Comparison of ENCODE assay signal across 12 cellular contexts in the genomic region with DNA sequence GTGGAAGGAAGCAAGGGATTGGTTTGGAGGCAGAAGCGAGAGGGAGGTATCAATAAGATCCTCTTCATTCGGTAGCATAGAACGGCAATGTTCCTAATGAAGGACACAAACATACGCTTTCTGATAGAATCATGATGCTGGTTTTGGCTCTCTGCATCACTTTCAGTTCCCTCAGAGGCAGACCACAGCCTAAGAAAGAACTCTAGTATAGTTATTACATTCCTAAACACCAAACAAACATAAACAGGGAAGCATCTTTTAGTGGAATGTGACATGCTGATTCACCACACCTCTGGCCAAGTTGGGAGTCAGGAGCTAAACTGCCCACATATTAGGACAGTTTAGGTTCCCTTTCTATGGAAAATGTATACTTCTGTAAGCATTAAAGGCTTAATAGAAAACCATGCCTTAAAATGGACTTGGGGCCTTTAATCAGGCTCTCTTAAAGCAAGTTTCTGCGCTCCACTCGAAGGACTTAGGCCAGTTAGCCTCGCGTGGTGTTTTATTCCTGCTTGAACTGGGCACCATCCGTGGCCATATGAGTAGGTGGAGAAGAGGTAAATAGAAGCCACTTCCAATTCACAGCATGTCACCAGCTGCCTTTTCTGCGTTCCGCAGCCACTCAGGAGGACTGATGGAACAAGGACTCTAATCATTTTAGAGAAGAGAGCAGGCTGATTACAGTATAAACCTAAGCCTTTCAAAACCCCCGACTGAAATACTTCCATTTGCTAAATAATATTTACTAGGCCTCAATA. TPM values are rescaled to one million over a fixed set of nuclear protein-coding genes. Genes with fewer than 3 reads are reported as not detected.
DNase-seq lines count a peak whose midpoint lies in the region; ATAC-seq and TF ChIP-seq lines count a peak whose summit lies in the region.
"Had no signal": no experiment of that assay in that cellular context is flagged by ENCODE, and none has a peak within 500 bp of the region (broad histone marks: within the 10 kb centered on the region; RNA-seq: fewer than 3 reads in every experiment).

No MANE protein-coding gene starts in this region.

- H3K36me3 ChIP-seq in PC-3 (ENCODE audit: low read depth, low read length) (no peaks in the 10 kb centered on the region), mucosa of descending colon (ENCODE audit: low read depth) (no peaks in the 10 kb centered on the region)
- H3K36me3 ChIP-seq in CD8-positive, alpha-beta memory T cell (ENCODE audit: insufficient read depth, low read length): peaks cover 13% of the 10 kb centered on the region
- H3K36me3 ChIP-seq: HAP-1, pancreas had no signal

- H3F3A ChIP-seq in PC-3 (ENCODE audit: low read length, unreplicated experiment): no peaks in the 10 kb centered on the region

- no peaks in the 10 kb centered on the region for H3K27me3 ChIP-seq in PC-3 (ENCODE audit: low read length)
- no peaks in the 10 kb centered on the region for H3K27me3 ChIP-seq in CD8-positive, alpha-beta memory T cell (ENCODE audit: insufficient read depth, low read length, poor library complexity, severe bottlenecking)
- H3K27me3 ChIP-seq: pancreas, tibial nerve had no signal

- BruUV-seq in PC-3 (replicated peaks; lab: Mats Ljungman, UMichigan): no TSS peak

- intact Hi-C loops in PC-3 (cut with micrococcal nuclease) (no loop called here), mucosa of descending colon (cut with DNase I, micrococcal nuclease) (no loop called here)

- H3K4me3 Mint-ChIP-seq in CD8-positive, alpha-beta memory T cell: no peak overlapping the region

- H3K79me2 ChIP-seq in PC-3 (ENCODE audit: low read length): no peaks in the 10 kb centered on the region

- H3K4me2 ChIP-seq in PC-3 (ENCODE audit: low read length): no peak overlapping the region

- no peak overlapping the region for H3K9ac ChIP-seq in PC-3 (ENCODE audit: low read length)

- H3K9me3 ChIP-seq in PC-3 (ENCODE audit: low read length): no peaks in the 10 kb centered on the region
- H3K9me3 ChIP-seq in mucosa of descending colon: no peaks in the 10 kb centered on the region
- no peaks in the 10 kb centered on the region for H3K9me3 ChIP-seq in CD8-positive, alpha-beta memory T cell (ENCODE audit: low read length)
- H3K9me3 ChIP-seq: HAP-1, pancreas, tibial nerve had no signal

- H3K36me3 Mint-ChIP-seq in CD8-positive, alpha-beta memory T cell: peaks cover 13 to 69% (median 15%) of the 10 kb centered on the region in 3 donors

- in situ Hi-C loops in GM13976 (cut with MboI; ENCODE audit: low sequenced_read_pairs, unreplicated experiment): no loop called here

- POLR2A ChIA-PET in PC-3 (lab: Charles Lee; ENCODE audit: unreplicated experiment): no interaction called here
- POLR2A ChIA-PET in CD8-positive, alpha-beta memory T cell (lab: Charles Lee): no interaction called here

- DNase-seq in GM13976 (ENCODE audit: low spot score): peak; percentile 37
- peak; percentile 6 for DNase-seq in H4 (ENCODE audit: low spot score)
- peak; percentile 45 for DNase-seq in PC-3
- peak in 1 of 3 donors; percentile 23 for DNase-seq in mucosa of descending colon
- no peak for DNase-seq in CD8-positive, alpha-beta memory T cell
- no peak for DNase-seq in NCI-H1436 (lab: John Stamatoyannopoulos, UW)
- no peak for DNase-seq in COR-L47 (lab: John Stamatoyannopoulos, UW)
- DNase-seq in DMS153 (lab: John Stamatoyannopoulos, UW): no peak
- DNase-seq: pancreas had no signal

- ATAC-seq in PC-3 (peak; percentile 68), mucosa of descending colon (peak; percentile 43)

- CTCF ChIA-PET in PC-3 (lab: Charles Lee): interaction anchor here (0.5 kb wide), 1 partner anchor 472 kb away, joined by 3 read pairs; no protein-coding TSS in a partner anchor
- CTCF ChIA-PET in CD8-positive, alpha-beta memory T cell (lab: Charles Lee): no interaction called here

- H3K27ac Mint-ChIP-seq in CD8-positive, alpha-beta memory T cell: peak overlapping the region in 3 of 8 donors; percentile 4 to 46 (median 43)

- H3K4me3 ChIP-seq in PC-3 (ENCODE audit: low read length): no peak overlapping the region
- H3K4me3 ChIP-seq in mucosa of descending colon: no peak overlapping the region
- no peak overlapping the region for H3K4me3 ChIP-seq in CD8-positive, alpha-beta memory T cell (ENCODE audit: low read length)
- H3K4me3 ChIP-seq: coronary artery, HAP-1, pancreas, tibial nerve had no signal

- peaks cover 11 to 34% (median 22%) of the 10 kb centered on the region in 3 donors for H3K4me1 Mint-ChIP-seq in CD8-positive, alpha-beta memory T cell

- H3K27me3 Mint-ChIP-seq in CD8-positive, alpha-beta memory T cell: peaks cover 0 to 1% of the 10 kb centered on the region in 2 donors

- no peaks in the 10 kb centered on the region for H3K9me2 ChIP-seq in PC-3 (replicated peaks; ENCODE audit: low read length)

- H2AFZ ChIP-seq in PC-3 (ENCODE audit: low read length): no peak overlapping the region

- H3K9me3 Mint-ChIP-seq in CD8-positive, alpha-beta memory T cell: no peaks in the 10 kb centered on the region

- H3K4me1 ChIP-seq in PC-3 (ENCODE audit: insufficient read depth, low read length) (0 out of 2 replicates have a peak, but pooled peaks cover 6% of the 10 kb centered on the region), mucosa of descending colon (ENCODE audit: low read depth) (no peaks in the 10 kb centered on the region)
- H3K4me1 ChIP-seq in CD8-positive, alpha-beta memory T cell (ENCODE audit: insufficient read depth, low read length): no peaks in the 10 kb centered on the region
- H3K4me1 ChIP-seq: HAP-1, pancreas had no signal

- no peaks in the 10 kb centered on the region for H4K20me1 ChIP-seq in PC-3 (ENCODE audit: low read length)

- TF ChIP-seq CTCF in GM13976 (IDR thresholded peaks at IDR 0.05; ENCODE audit: borderline replicate concordance, control extremely low read depth, extremely low read depth, insufficient read depth, missing control alignments) (no peak), PC-3 (conservative IDR thresholded peaks at IDR 0.05; ENCODE audit: low read depth, low read length) (no peak), mucosa of descending colon (IDR thresholded peaks at IDR 0.05) (no peak)

- no peak overlapping the region for H3K27ac ChIP-seq in PC-3 (ENCODE audit: low read length)
- no peak overlapping the region for H3K27ac ChIP-seq in CD8-positive, alpha-beta memory T cell (ENCODE audit: low read depth, low read length)
- H3K27ac ChIP-seq: coronary artery, pancreas, tibial nerve had no signal

RNA-seq across cellular contexts. Expression of a gene that starts 53.7 kb away (rescaled TPM):
- total RNA-seq in H4 (2014; rRNA removed; shearing (Covaris generic)): 123 and 130 TPM in 2 replicates
- total RNA-seq in PC-3 (2014; rRNA removed) (48.4 and 63.6 TPM in 2 replicates), mucosa of descending colon (10 to 100 TPM; 68.5 to 83.0 (median 73.2) TPM)
- total RNA-seq in CD8-positive, alpha-beta memory T cell: 100 to 1,000 TPM; 126 to 131 TPM
- polyA plus RNA-seq in CD8-positive, alpha-beta memory T cell: 232 TPM

Comparison
In these comparisons a context has a peak if more than half of its experiments do, and no peak if none do; other contexts are left out.
1. DNase-seq: peak in GM13976 (single experiment), H4 (single experiment) and PC-3 (single experiment); none in CD8-positive, alpha-beta memory T cell (0 of 5), NCI-H1436 (single experiment), COR-L47 (single experiment) and DMS153 (single experiment).